Comparison of ENCODE assay signal across 1 cellular context in the genomic region with DNA sequence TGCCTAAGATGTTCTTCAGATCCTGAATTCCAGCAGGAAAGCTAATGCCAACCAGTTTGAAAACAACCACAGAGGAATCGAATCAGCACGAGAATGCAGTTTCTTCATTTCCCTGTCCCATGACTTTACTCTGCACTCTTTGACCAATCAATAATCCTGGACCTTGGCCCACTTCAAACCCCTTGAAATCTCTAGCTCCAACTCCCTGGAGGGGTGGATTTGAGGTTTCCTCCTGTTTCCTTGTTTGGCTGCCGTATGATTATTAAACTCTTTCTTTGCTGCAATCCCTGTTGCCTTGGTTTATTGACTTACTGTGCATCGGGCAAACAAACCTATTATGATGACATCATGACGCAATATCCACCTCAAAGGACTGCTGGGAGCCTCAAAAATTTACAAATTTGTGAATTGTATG.
TF ChIP-seq lines count a peak whose summit lies in the region.

No MANE protein-coding gene starts in this region.

TF ChIP-seq in HepG2, 621 proteins besides CTCF, POLR2A, EP300 and RAD21 (continued from another document and continues in another):
- TF ChIP-seq, protein P1, sequence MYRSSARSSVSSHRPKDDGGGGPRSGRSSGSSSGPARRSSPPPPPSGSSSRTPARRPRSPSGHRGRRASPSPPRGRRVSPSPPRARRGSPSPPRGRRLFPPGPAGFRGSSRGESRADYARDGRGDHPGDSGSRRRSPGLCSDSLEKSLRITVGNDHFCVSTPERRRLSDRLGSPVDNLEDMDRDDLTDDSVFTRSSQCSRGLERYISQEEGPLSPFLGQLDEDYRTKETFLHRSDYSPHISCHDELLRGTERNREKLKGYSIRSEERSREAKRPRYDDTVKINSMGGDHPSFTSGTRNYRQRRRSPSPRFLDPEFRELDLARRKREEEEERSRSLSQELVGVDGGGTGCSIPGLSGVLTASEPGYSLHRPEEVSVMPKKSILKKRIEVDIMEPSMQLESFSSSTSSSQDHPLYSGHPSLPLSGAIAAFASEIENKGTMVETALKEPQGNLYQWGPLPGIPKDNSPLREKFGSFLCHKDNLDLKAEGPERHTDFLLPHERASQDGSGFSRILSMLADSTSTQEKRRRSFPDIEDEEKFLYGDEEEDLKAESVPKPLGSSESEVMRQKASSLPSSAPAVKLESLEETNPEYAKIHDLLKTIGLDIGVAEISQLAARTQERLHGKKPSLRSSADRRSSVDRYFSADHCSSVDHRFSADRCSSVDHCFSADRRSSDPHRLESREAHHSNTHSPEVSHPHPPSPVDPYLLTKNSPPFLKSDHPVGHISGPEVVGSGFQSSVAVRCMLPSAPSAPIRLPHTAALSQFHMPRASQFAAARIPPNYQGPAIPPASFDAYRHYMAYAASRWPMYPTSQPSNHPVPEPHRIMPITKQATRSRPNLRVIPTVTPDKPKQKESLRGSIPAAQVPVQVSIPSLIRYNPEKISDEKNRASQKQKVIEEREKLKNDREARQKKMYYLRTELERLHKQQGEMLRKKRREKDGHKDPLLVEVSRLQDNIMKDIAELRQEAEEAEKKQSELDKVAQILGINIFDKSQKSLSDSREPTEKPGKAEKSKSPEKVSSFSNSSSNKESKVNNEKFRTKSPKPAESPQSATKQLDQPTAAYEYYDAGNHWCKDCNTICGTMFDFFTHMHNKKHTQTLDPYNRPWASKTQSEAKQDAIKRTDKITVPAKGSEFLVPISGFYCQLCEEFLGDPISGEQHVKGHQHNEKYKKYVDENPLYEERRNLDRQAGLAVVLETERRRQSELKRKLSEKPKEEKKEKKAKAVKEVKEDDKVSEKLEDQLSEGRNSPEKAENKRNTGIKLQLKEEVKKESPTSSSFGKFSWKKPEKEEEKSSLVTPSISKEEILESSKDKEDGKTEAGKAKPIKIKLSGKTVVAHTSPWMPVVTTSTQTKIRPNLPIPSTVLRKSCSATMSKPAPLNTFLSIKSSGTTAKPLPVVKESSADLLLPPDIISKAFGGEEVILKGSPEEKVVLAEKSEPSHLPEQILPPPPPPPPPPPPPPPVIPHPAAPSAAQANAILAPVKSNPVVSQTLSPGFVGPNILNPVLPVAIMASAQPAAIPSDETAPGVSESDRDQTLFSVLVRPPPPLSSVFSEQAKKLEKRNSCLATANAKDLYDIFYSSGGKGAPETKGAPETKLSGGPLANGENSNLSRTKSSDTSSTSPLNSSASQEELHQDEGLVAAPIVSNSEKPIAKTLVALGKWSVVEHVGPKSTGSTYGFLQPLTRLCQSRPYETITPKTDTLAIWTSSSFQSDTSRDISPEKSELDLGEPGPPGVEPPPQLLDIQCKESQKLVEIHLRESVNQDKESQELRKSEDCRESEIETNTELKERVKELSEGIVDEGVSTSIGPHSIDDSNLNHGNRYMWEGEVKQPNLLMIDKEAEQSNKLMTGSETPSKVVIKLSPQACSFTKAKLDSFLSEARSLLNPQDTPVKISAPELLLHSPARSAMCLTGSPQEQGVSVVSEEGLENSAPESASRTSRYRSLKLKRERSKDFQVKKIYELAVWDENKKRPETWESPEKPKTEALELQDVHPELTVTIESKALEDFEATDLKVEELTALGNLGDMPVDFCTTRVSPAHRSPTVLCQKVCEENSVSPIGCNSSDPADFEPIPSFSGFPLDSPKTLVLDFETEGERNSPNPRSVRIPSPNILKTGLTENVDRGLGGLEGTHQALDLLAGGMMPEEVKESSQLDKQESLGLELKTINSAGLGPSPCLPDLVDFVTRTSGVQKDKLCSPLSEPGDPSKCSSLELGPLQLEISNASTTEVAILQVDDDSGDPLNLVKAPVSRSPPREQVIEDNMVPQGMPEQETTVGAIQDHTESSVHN (CRISPR knock-in tag; IDR thresholded peaks at IDR 0.05): no peak
- TF ChIP-seq GMEB2 (CRISPR knock-in tag; IDR thresholded peaks at IDR 0.05; ENCODE audit: low read depth) (no peak), ZNF275 (CRISPR knock-in tag; IDR thresholded peaks at IDR 0.05; ENCODE audit: borderline replicate concordance) (no peak), RELA (CRISPR knock-in tag; IDR thresholded peaks at IDR 0.05) (no peak), NFKB2 (CRISPR knock-in tag; IDR thresholded peaks at IDR 0.05; ENCODE audit: borderline replicate concordance) (no peak), TFDP2 (CRISPR knock-in tag; IDR thresholded peaks at IDR 0.05) (no peak), ZNF567 (CRISPR knock-in tag; IDR thresholded peaks at IDR 0.05; ENCODE audit: borderline replicate concordance) (no peak), ZNF230 (CRISPR knock-in tag; IDR thresholded peaks at IDR 0.05) (no peak), DNMT3B (CRISPR knock-in tag; conservative IDR thresholded peaks at IDR 0.05) (no peak; the same call in 1 of the 2 replicates), ZNF512B (CRISPR knock-in tag; IDR thresholded peaks at IDR 0.05; ENCODE audit: borderline replicate concordance) (no peak), GPBP1L1 (CRISPR knock-in tag; IDR thresholded peaks at IDR 0.05) (no peak), TFDP1 (CRISPR knock-in tag; IDR thresholded peaks at IDR 0.05; ENCODE audit: borderline replicate concordance) (no peak), ZBTB38 (CRISPR knock-in tag; IDR thresholded peaks at IDR 0.05) (no peak), SKIL (CRISPR knock-in tag; IDR thresholded peaks at IDR 0.05; ENCODE audit: borderline replicate concordance) (no peak), THYN1 (CRISPR knock-in tag; IDR thresholded peaks at IDR 0.05; ENCODE audit: borderline replicate concordance, low read depth) (no peak), ZFP36 (IDR thresholded peaks at IDR 0.05; ENCODE audit: borderline replicate concordance, low read depth, low read length, partially characterized antibody) (no peak)
- TF ChIP-seq, protein P2, sequence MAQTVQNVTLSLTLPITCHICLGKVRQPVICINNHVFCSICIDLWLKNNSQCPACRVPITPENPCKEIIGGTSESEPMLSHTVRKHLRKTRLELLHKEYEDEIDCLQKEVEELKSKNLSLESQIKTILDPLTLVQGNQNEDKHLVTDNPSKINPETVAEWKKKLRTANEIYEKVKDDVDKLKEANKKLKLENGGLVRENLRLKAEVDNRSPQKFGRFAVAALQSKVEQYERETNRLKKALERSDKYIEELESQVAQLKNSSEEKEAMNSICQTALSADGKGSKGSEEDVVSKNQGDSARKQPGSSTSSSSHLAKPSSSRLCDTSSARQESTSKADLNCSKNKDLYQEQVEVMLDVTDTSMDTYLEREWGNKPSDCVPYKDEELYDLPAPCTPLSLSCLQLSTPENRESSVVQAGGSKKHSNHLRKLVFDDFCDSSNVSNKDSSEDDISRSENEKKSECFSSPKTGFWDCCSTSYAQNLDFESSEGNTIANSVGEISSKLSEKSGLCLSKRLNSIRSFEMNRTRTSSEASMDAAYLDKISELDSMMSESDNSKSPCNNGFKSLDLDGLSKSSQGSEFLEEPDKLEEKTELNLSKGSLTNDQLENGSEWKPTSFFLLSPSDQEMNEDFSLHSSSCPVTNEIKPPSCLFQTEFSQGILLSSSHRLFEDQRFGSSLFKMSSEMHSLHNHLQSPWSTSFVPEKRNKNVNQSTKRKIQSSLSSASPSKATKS (CRISPR knock-in tag; IDR thresholded peaks at IDR 0.05): 0 out of 2 replicates have a peak, but pooled peaks have one; percentile 61
- TF ChIP-seq, protein P3, sequence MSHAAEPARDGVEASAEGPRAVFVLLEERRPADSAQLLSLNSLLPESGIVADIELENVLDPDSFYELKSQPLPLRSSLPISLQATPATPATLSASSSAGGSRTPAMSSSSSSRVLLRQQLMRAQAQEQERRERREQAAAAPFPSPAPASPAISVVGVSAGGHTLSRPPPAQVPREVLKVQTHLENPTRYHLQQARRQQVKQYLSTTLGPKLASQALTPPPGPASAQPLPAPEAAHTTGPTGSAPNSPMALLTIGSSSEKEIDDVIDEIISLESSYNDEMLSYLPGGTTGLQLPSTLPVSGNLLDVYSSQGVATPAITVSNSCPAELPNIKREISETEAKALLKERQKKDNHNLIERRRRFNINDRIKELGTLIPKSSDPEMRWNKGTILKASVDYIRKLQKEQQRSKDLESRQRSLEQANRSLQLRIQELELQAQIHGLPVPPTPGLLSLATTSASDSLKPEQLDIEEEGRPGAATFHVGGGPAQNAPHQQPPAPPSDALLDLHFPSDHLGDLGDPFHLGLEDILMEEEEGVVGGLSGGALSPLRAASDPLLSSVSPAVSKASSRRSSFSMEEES (CRISPR knock-in tag; IDR thresholded peaks at IDR 0.05): peak; percentile 97
